In the genomic region with DNA sequence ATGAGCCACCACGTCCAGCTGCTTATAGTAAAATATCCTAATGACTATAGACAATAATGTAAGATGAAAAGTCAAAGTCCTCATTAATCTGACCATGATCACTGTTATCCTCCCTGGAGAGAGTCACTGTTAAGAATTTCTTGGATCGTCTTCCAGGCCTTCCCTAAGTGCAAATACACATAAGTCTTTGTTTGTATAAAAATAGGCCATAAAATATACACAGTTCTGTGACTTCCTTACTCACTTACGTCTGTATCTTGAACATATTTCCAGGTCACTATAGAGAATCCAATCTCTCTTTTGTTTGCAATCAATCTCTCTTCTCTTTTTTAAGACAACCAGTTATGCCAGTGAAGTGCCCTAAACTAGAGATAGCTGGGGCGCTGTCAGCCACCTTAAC, we compare ENCODE assay signal across 11 cellular contexts.
"Had no signal": no experiment of that assay in that cellular context is flagged by ENCODE, and none has a peak within 500 bp of the region (broad histone marks: within the 10 kb centered on the region; RNA-seq: fewer than 3 reads in every experiment).

No MANE protein-coding gene starts in this region.

- H3K27me3 Mint-ChIP-seq: activated T-helper 17 cell treated with anti-CD3 and anti-CD28 coated beads, Interleukin-2, amount 50 U/mL, for 72 hours had no signal

- H3K4me3 Mint-ChIP-seq: activated naive CD4-positive, alpha-beta T cell treated with anti-CD3 and anti-CD28 coated beads, Interleukin-2, amount 10 ng/mL, durations not matched to agents 7 days and 5 days; activated T-helper 17 cell treated with anti-CD3 and anti-CD28 coated beads, Interleukin-2, amount 50 U/mL, for 72 hours; brain; stimulated activated effector memory CD8-positive, alpha-beta T cell treated with anti-CD3 and anti-CD28 coated beads, Interleukin-12 subunit alpha, Interleukin-12 subunit beta, amount 100 ng/mL, for 72 hours had no signal

- H3K9me3 ChIP-seq: heart right ventricle had no signal

- H3K27me3 ChIP-seq: heart right ventricle had no signal

- H3K36me3 Mint-ChIP-seq: activated naive CD4-positive, alpha-beta T cell treated with anti-CD3 and anti-CD28 coated beads, Interleukin-2, amount 10 ng/mL, durations not matched to agents 7 days and 5 days; brain; natural killer cell had no signal

- H3K4me3 ChIP-seq: heart right ventricle, lung had no signal

- DNase-seq: activated CD4-positive, alpha-beta T cell treated with anti-CD3 and anti-CD28 coated beads, Interleukin-2, amount 50 U/mL, for 1 hour; activated naive CD4-positive, alpha-beta T cell treated with anti-CD3 and anti-CD28 coated beads, Interleukin-2, amount 10 ng/mL, durations not matched to agents 7 days and 5 days; central memory CD4-positive, alpha-beta T cell; effector memory CD4-positive, alpha-beta T cell; heart right ventricle; left cardiac atrium; natural killer cell had no signal

- H3K9me3 Mint-ChIP-seq: activated naive CD4-positive, alpha-beta T cell treated with anti-CD3 and anti-CD28 coated beads, Interleukin-2, amount 10 ng/mL, durations not matched to agents 7 days and 5 days; activated T-helper 17 cell treated with anti-CD3 and anti-CD28 coated beads, Interleukin-2, amount 50 U/mL, for 72 hours; natural killer cell; stimulated activated effector memory CD8-positive, alpha-beta T cell treated with anti-CD3 and anti-CD28 coated beads, Interleukin-12 subunit alpha, Interleukin-12 subunit beta, amount 100 ng/mL, for 72 hours had no signal

- H3K27ac Mint-ChIP-seq: activated naive CD4-positive, alpha-beta T cell treated with anti-CD3 and anti-CD28 coated beads, Interleukin-2, amount 10 ng/mL, durations not matched to agents 7 days and 5 days; activated T-helper 17 cell treated with anti-CD3 and anti-CD28 coated beads, Interleukin-2, amount 50 U/mL, for 72 hours; brain; stimulated activated effector memory CD8-positive, alpha-beta T cell treated with anti-CD3 and anti-CD28 coated beads, Interleukin-12 subunit alpha, Interleukin-12 subunit beta, amount 100 ng/mL, for 72 hours had no signal

- H3K36me3 ChIP-seq: heart right ventricle had no signal

- ATAC-seq: activated T-helper 17 cell treated with anti-CD3 and anti-CD28 coated beads, Interleukin-2, amount 50 U/mL, for 72 hours; stimulated activated effector memory CD8-positive, alpha-beta T cell treated with anti-CD3 and anti-CD28 coated beads, Interleukin-12 subunit alpha, Interleukin-12 subunit beta, amount 100 ng/mL, for 72 hours had no signal

- H3K4me1 Mint-ChIP-seq: brain had no signal
